Comparison of ENCODE assay signal across 8 cellular contexts in the genomic region with DNA sequence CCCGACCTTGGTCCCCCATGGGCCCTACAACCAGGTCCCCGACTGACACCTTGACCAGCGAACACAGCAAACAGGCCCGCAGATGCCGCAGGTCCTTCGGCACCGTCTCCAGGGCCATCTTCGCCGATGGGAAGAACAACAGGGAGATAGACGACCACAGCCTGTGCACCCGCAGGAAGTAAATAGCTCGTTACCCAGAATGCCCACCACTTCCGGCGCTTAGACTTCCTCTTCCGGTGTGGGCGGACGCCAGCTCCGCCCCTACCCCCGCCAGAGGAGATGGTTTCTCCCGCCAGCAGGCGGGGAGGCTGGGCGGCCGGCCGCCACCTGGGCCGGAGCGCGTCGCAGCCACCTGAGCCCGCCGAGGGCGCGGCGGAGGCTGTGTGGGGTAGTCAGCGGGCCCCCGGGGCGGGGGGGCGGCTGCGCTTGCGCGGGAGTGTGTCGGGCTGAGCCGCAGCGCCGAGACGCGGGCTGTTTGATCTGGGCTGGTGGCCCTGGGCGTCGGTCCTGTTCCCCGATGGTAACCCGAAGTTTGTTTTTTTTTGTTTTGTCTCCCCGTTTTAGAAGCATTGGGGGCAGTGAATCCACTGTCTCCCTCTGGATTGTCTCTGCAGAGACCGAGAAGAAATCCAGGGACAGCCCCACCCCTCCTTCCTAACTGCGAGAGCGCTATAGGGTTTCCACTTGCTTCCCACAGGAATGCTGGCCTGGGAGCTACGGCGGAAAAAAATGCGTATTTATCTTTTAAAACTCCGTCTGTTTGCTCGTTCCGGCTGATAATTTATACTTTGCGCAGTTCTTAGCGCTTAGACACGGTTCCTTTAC. TPM values are rescaled to one million over a fixed set of nuclear protein-coding genes. Genes with fewer than 3 reads are reported as not detected.
DNase-seq lines count a peak whose midpoint lies in the region; ATAC-seq and TF ChIP-seq lines count a peak whose summit lies in the region.

Gene SUPT4H1, minus strand, starts transcription at position 184 of the 825 bp plus-strand sequence. Its CDS starts 66 bp downstream, at position 118.

- peak within 1 kb of the TSS; percentile 99 for H3K4me3 Mint-ChIP-seq in endothelial cell (ENCODE audit: unreplicated experiment)

- H3K4me1 Mint-ChIP-seq in endothelial cell (ENCODE audit: unreplicated experiment), result peaks cover 32% of the 10 kb centered on the region

- peak within 1 kb of the TSS; percentile 99 for H3K27ac Mint-ChIP-seq in endothelial cell (ENCODE audit: unreplicated experiment)

- H3K36me3 Mint-ChIP-seq in endothelial cell (ENCODE audit: low read depth, unreplicated experiment), result peaks cover 12% of the 10 kb centered on the region

- H3K4me1 ChIP-seq in HUES6 (ENCODE audit: control insufficient read depth, insufficient read depth, low read length), result peaks cover 17% of the 10 kb centered on the region
- H3K4me1 ChIP-seq in NT2/D1 (ENCODE audit: insufficient read depth, insufficient read length), result no peaks in the 10 kb centered on the region

- H3K9ac ChIP-seq in HUES6 (ENCODE audit: low read length), result peak within 1 kb of the TSS; percentile 99
- peak within 1 kb of the TSS; percentile 97 for H3K9ac ChIP-seq in NT2/D1 (ENCODE audit: insufficient read length, low read depth)

- peak within 1 kb of the TSS; percentile 92 for H3K27ac ChIP-seq in HUES6 (ENCODE audit: low read depth, low read length)

- DNase-seq in DMS 273 (lab: John Stamatoyannopoulos, UW; ENCODE audit: unreplicated experiment), result peak; percentile 98
- DNase-seq in NT2/D1 (ENCODE audit: low read depth, low spot score), result peak; percentile 81
- DNase-seq in activated T-cell treated with anti-CD3 and anti-CD28 coated beads for 1 hour (ENCODE audit: low read depth), result peak; percentile 85
- peak; percentile 90 for DNase-seq in endothelial cell (ENCODE audit: low spot score)
- DNase-seq in midbrain (lab: John Stamatoyannopoulos, UW), result peak; percentile 94
- DNase-seq in stimulated activated CD8-positive, alpha-beta memory T cell treated with anti-CD3 and anti-CD28 coated beads, Interleukin-2, amount 100 ng/mL, for 1 hour (ENCODE audit: low read depth in 2 of 2), result peak; percentile 82 to 84

- peaks cover 43% of the 10 kb centered on the region for H3K36me3 ChIP-seq in HUES6 (ENCODE audit: control insufficient read depth, insufficient read depth, low read length)
- peaks cover 66% of the 10 kb centered on the region for H3K36me3 ChIP-seq in NT2/D1 (ENCODE audit: insufficient read depth, insufficient read length, low read length)

- H3K4me3 ChIP-seq in HUES6 (ENCODE audit: low read depth, low read length) (peak within 1 kb of the TSS; percentile 100), NT2/D1 (ENCODE audit: insufficient read length, low read depth) (peak within 1 kb of the TSS; percentile 99)

- ATAC-seq in GM21515 (IDR thresholded peaks at IDR 0.05; ENCODE audit: unreplicated experiment), result peak; percentile 83

- no peak for TF ChIP-seq CTCF in endothelial cell (IDR thresholded peaks at IDR 0.05; ENCODE audit: unreplicated experiment)

- H3K27me3 Mint-ChIP-seq in endothelial cell (ENCODE audit: unreplicated experiment), result peaks cover 11% of the 10 kb centered on the region

- H3K9me3 ChIP-seq in HUES6 (ENCODE audit: control insufficient read depth, insufficient read depth, low read depth, low read length) (no peaks in the 10 kb centered on the region), NT2/D1 (ENCODE audit: insufficient read depth, low read length) (no peaks in the 10 kb centered on the region)

- H3K9me3 Mint-ChIP-seq in endothelial cell (ENCODE audit: unreplicated experiment), result no peaks in the 10 kb centered on the region

- H3K27me3 ChIP-seq in HUES6 (ENCODE audit: control insufficient read depth, insufficient read depth, low read length) (no peaks in the 10 kb centered on the region), NT2/D1 (ENCODE audit: insufficient read depth, insufficient read length) (no peaks in the 10 kb centered on the region)

RNA-seq across cellular contexts. Expression of gene SUPT4H1, which starts in this region (rescaled TPM):
- total RNA-seq in endothelial cell (ENCODE audit: unreplicated experiment), result 150 TPM

Comparison
In these comparisons a context has a peak if more than half of its experiments do, and no peak if none do; other contexts are left out.
1. Peak in every context shown above with its lines: DNase-seq, ATAC-seq, H3K4me3 ChIP-seq and H3K27ac ChIP-seq.